Comparison of ENCODE assay signal across 23 cellular contexts in genomic region chr3:183309276-183309675, GRCh38. TPM values are rescaled to one million over a fixed set of nuclear protein-coding genes. Genes with fewer than 3 reads are reported as not detected.
DNase-seq lines count a peak whose midpoint lies in the region; ATAC-seq and TF ChIP-seq lines count a peak whose summit lies in the region.
"Had no signal": no experiment of that assay in that cellular context is flagged by ENCODE, and none has a peak within 500 bp of the region (broad histone marks: within the 10 kb centered on the region; RNA-seq: fewer than 3 reads in every experiment).

No MANE protein-coding gene starts in this region.

- peak; percentile 66 to 81 for ATAC-seq in left cardiac atrium
- ATAC-seq in mucosa of descending colon = peak; percentile 78
- ATAC-seq: activated CD8-positive, alpha-beta T cell treated with anti-CD3 and anti-CD28 coated beads for 36 hours; foreskin keratinocyte had no signal

- H3K27ac ChIP-seq in adrenal gland (peak overlapping the region in 3 of 5 donors; percentile 3 to 45 (median 23)), substantia nigra (ENCODE audit: low read depth, low read length, poor library complexity, severe bottlenecking) (peak overlapping the region; percentile 26), Karpas-422 (ENCODE audit: low read length) (no peak overlapping the region)
- H3K27ac ChIP-seq: foreskin keratinocyte, thoracic aorta had no signal

- H3K4me1 ChIP-seq in adrenal gland (replicated peaks in 1 of 2) = peaks cover 6 to 17% of the 10 kb centered on the region in 2 donors
- H3K4me1 ChIP-seq in mucosa of descending colon (ENCODE audit: low read depth) = peaks cover 15% of the 10 kb centered on the region
- peaks cover 29% of the 10 kb centered on the region for H3K4me1 ChIP-seq in Karpas-422 (ENCODE audit: low read length)

- peak; percentile 61 to 89 (median 83) for DNase-seq in adrenal gland
- peak; percentile 57 for DNase-seq in left cardiac atrium
- peak; percentile 81 for DNase-seq in mucosa of descending colon
- DNase-seq in substantia nigra (lab: John Stamatoyannopoulos, UW) = no peak
- no peak for DNase-seq in DMS153 (lab: John Stamatoyannopoulos, UW)
- no peak for DNase-seq in stimulated activated CD4-positive, alpha-beta T cell treated with anti-CD3 and anti-CD28 coated beads, Interleukin-12 subunit alpha, Interleukin-12 subunit beta, amount 100 ng/mL, for 4 hours
- DNase-seq in Karpas-422 = no peak
- DNase-seq: activated CD4-positive, alpha-beta T cell treated with anti-CD3 and anti-CD28 coated beads for 1 hour; activated CD8-positive, alpha-beta T cell treated with anti-CD3 and anti-CD28 coated beads for 36 hours; activated effector memory CD4-positive, alpha-beta T cell treated with Interleukin-2 at 50 U/mL for 16 hours; activated naive CD8-positive, alpha-beta T cell treated with anti-CD3 and anti-CD28 coated beads, Interleukin-2, amount 10 ng/mL, durations not matched to agents 7 days and 5 days; effector CD8-positive, alpha-beta T cell; foreskin keratinocyte; MG63; NCI-H1417; NCI-H2081 treated with DMSO at 0.1 percent for 48 hours; NCI-H446 treated with DMSO at 0.1 percent for 48 hours; OCI-M1; SHP77 treated with DMSO at 0.1 percent for 48 hours; stimulated activated CD4-positive, alpha-beta T cell treated with anti-CD3 and anti-CD28 coated beads, Interleukin-4, amount 100 ng/mL, for 4 hours; stimulated activated naive CD4-positive, alpha-beta T cell had no signal

- no peak overlapping the region for H3K4me2 ChIP-seq in Karpas-422 (ENCODE audit: low read depth, low read length, poor library complexity, severe bottlenecking)

- no peak overlapping the region for H3K9ac ChIP-seq in Karpas-422 (ENCODE audit: low read length)

- peaks cover 0 to 8% of the 10 kb centered on the region in 2 donors for H3K36me3 ChIP-seq in adrenal gland (replicated peaks in 1 of 2)
- no peaks in the 10 kb centered on the region for H3K36me3 ChIP-seq in mucosa of descending colon (ENCODE audit: low read depth)
- peaks cover 4% of the 10 kb centered on the region; the same call in 1 of the 2 replicates for H3K36me3 ChIP-seq in Karpas-422 (ENCODE audit: insufficient read depth, low read length)
- H3K36me3 ChIP-seq: MG63, thoracic aorta had no signal

- no peaks in the 10 kb centered on the region for H3K27me3 ChIP-seq in adrenal gland
- H3K27me3 ChIP-seq in Karpas-422 (ENCODE audit: low read length) = no peaks in the 10 kb centered on the region
- H3K27me3 ChIP-seq: foreskin keratinocyte, MG63 had no signal

- TF ChIP-seq POLR2A in adrenal gland (IDR thresholded peaks at IDR 0.05) = peak in 1 of 2 donors; percentile 29

- no peaks in the 10 kb centered on the region for H4K20me1 ChIP-seq in Karpas-422 (ENCODE audit: insufficient read depth, low read depth, low read length)

- no peaks in the 10 kb centered on the region for H3K9me2 ChIP-seq in Karpas-422 (replicated peaks; ENCODE audit: insufficient read depth, low read length)

- H2AFZ ChIP-seq in Karpas-422 (ENCODE audit: low read length) = no peak overlapping the region

- intact Hi-C loops in adrenal gland (cut with DNase I) (no loop called here), left cardiac atrium (cut with DNase I) (no loop called here), mucosa of descending colon (cut with DNase I, micrococcal nuclease) (no loop called here)

- no peaks in the 10 kb centered on the region for H3K79me2 ChIP-seq in Karpas-422 (ENCODE audit: low read length)

- 35 to 38% (median 35%) methylated on average over 5 of the region's 5 CpGs; no CpG with 5 or more reads in 1 of the 4 donors for WGBS in adrenal gland, 4 donors

- no peak for TF ChIP-seq CTCF in adrenal gland (IDR thresholded peaks at IDR 0.05)
- TF ChIP-seq CTCF in mucosa of descending colon (IDR thresholded peaks at IDR 0.05) = no peak

- H3K4me3 ChIP-seq in adrenal gland = no peak overlapping the region
- H3K4me3 ChIP-seq in mucosa of descending colon = no peak overlapping the region
- no peak overlapping the region for H3K4me3 ChIP-seq in Karpas-422 (ENCODE audit: low read length)
- H3K4me3 ChIP-seq: lung, MG63, thoracic aorta had no signal

- no peaks in the 10 kb centered on the region for H3K9me3 ChIP-seq in adrenal gland (replicated peaks in 1 of 3)
- H3K9me3 ChIP-seq in mucosa of descending colon = no peaks in the 10 kb centered on the region
- no peaks in the 10 kb centered on the region for H3K9me3 ChIP-seq in Karpas-422 (ENCODE audit: low read length)
- H3K9me3 ChIP-seq: MG63, thoracic aorta had no signal

RNA-seq across cellular contexts. Expression of gene B3GNT5, which starts 56.2 kb away (rescaled TPM):
- total RNA-seq in adrenal gland (1 to 10 TPM in 7 of 8 donors, under 1 TPM in 1; 0.18 to 3.6 (median 3.1) TPM), left cardiac atrium (1 to 10 TPM; 2.6 to 5.2 TPM), mucosa of descending colon (10 to 100 TPM; 33.7 to 80.1 (median 71.2) TPM)
- polyA plus RNA-seq in adrenal gland = 1 to 10 TPM; 2.0 to 2.6 (median 2.3) TPM
- 2.0 and 8.6 TPM in 2 replicates for total RNA-seq in Karpas-422 (2014; rRNA removed; shearing (Covaris generic); ENCODE audit: low replicate concordance)

Comparison
In these comparisons a context has a peak if more than half of its experiments do, and no peak if none do; other contexts are left out.
1. DNase-seq: peak in adrenal gland (7 of 7), left cardiac atrium (single experiment) and mucosa of descending colon (3 of 3); none in substantia nigra (0 of 49), DMS153 (single experiment), stimulated activated CD4-positive, alpha-beta T cell treated with anti-CD3 and anti-CD28 coated beads, Interleukin-12 subunit alpha, Interleukin-12 subunit beta, amount 100 ng/mL, for 4 hours (single experiment) and Karpas-422 (single experiment).